ENCODE assay signal across 1 cellular context in genomic region chr19:8320564-8321066, GRCh38.
TF ChIP-seq lines count a peak whose summit lies in the region.

No MANE protein-coding gene starts in this region.

TF ChIP-seq in GM23338, 12 proteins besides CTCF, POLR2A, EP300 and RAD21:
- TF ChIP-seq ETS1 (IDR thresholded peaks at IDR 0.05) (no peak), ZNF462 (CRISPR knock-in tag; IDR thresholded peaks at IDR 0.05) (no peak), EZH2phosphoT487 (IDR thresholded peaks at IDR 0.05; ENCODE audit: unreplicated experiment) (no peak), NANOG (IDR thresholded peaks at IDR 0.05; ENCODE audit: borderline replicate concordance) (no peak), REST (IDR thresholded peaks at IDR 0.05; ENCODE audit: unreplicated experiment) (no peak), JUNB (IDR thresholded peaks at IDR 0.05; ENCODE audit: unreplicated experiment) (no peak), EZH2 (IDR thresholded peaks at IDR 0.05; ENCODE audit: low read depth, unreplicated experiment) (no peak), ZNF114 (CRISPR knock-in tag; IDR thresholded peaks at IDR 0.05) (no peak), CREB1 (CRISPR knock-in tag; IDR thresholded peaks at IDR 0.05; ENCODE audit: low read depth) (no peak)
TF ChIP-seq in GM23338: peak in this region for 0.
